Comparison of ENCODE assay signal across 15 cellular contexts in the genomic region with DNA sequence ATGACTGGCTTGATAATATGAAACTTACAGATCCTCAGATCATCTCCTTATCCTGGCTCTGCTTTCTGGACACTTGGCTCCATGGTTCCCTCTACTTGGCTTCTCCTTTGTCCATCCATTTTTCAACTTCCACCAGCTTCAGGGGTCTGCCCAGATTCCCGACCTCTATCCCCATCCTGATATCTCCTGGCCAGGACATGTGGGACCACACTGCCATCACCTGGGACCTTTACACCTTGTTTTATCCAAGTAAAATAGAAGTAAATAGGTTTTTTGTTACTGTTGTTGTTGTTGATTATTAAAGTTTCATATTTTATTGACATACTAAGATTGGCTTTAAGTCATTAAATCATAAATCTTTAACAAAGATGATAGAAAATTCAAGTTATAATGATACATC.
DNase-seq lines count a peak whose midpoint lies in the region; ATAC-seq, FAIRE-seq and TF ChIP-seq lines count a peak whose summit lies in the region.
"Had no signal": no experiment of that assay in that cellular context is flagged by ENCODE, and none has a peak within 500 bp of the region (broad histone marks: within the 10 kb centered on the region; RNA-seq: fewer than 3 reads in every experiment).

No MANE protein-coding gene starts in this region.

- H3K4me1 ChIP-seq in A549, result peaks cover 20% of the 10 kb centered on the region
- peaks cover 0 to 17% (median 15%) of the 10 kb centered on the region in 4 donors for H3K4me1 ChIP-seq in liver (ENCODE audit: control insufficient read depth in 4 of 4, insufficient read depth in 4 of 4, low read length in 3 of 4)

- no peaks in the 10 kb centered on the region for H3K36me3 ChIP-seq in liver (ENCODE audit: control insufficient read depth in 4 of 4, insufficient read depth in 3 of 4, low read depth in 1 of 4, low read length in 3 of 4)
- H3K36me3 ChIP-seq: SJSA1 had no signal

- 68% methylated on average over 1 of the region's 1 CpG for WGBS in A549 (ENCODE audit: missing lambda C conversion rate)
- WGBS in liver, result 83% methylated on average over 1 of the region's 1 CpG

- CTCF ChIA-PET in A549 (lab: Yijun Ruan, JAX), result no interaction called here

- no peaks in the 10 kb centered on the region for H3K27me3 Mint-ChIP-seq in activated naive CD8-positive, alpha-beta T cell treated with anti-CD3 and anti-CD28 coated beads, Interleukin-2, amount 50 U/mL, for 24 hours

- no peak overlapping the region for H3K4me2 ChIP-seq in A549

- DNase-seq in A549 (ENCODE audit: low read depth in 1 of 2, low spot score in 1 of 2) (no peak), GM13977 (ENCODE audit: low spot score) (no peak), GDM1 (lab: John Stamatoyannopoulos, UW) (no peak)
- DNase-seq in activated naive CD8-positive, alpha-beta T cell treated with anti-CD3 and anti-CD28 coated beads, Interleukin-2, amount 50 U/mL, for 24 hours, result no peak
- DNase-seq in NK-92 treated with Interleukin-12 subunit alpha and Interleukin-12 subunit beta, amount 100 ng/mL, for 24 hours (lab: John Stamatoyannopoulos, UW), result no peak
- DNase-seq: CD8-positive, alpha-beta T cell; H7; Karpas-422; NCI-H1930; NCI-H2171; NCI-H82; RPMI8226 had no signal

- TF ChIP-seq CTCF in A549 (IDR thresholded peaks at IDR 0.05) (no peak), GM13977 (IDR thresholded peaks at IDR 0.05; ENCODE audit: extremely low read depth, insufficient read depth, missing control alignments) (peak; percentile 15), liver (IDR thresholded peaks at IDR 0.05; ENCODE audit: low read depth, low read length, missing input control) (no peak)

- TF ChIP-seq EP300 in A549 (IDR thresholded peaks at IDR 0.05), result no peak

- in situ Hi-C loops in GM13977 (cut with MboI; ENCODE audit: low pct_unique_long_range_greater_than_20kb, low sequenced_read_pairs, unreplicated experiment), result no loop called here

- H3K4me3 Mint-ChIP-seq in activated naive CD8-positive, alpha-beta T cell treated with anti-CD3 and anti-CD28 coated beads, Interleukin-2, amount 50 U/mL, for 24 hours, result no peak overlapping the region
- H3K4me3 Mint-ChIP-seq: CD8-positive, alpha-beta T cell had no signal

- ATAC-seq in A549, result no peak; a peak in 1 of 6 replicates
- no peak for ATAC-seq in activated naive CD8-positive, alpha-beta T cell treated with anti-CD3 and anti-CD28 coated beads, Interleukin-2, amount 50 U/mL, for 24 hours
- ATAC-seq in GM19467 (IDR thresholded peaks at IDR 0.05; ENCODE audit: unreplicated experiment), result no peak
- ATAC-seq: CD8-positive, alpha-beta T cell had no signal

- no peak overlapping the region for H3K9ac ChIP-seq in liver (ENCODE audit: low read depth in 1 of 2, low read length in 2 of 2)

- FAIRE-seq in A549 (lab: Jason Lieb, UNC), result peak; percentile 49

- H3K9me3 ChIP-seq in A549, result no peaks in the 10 kb centered on the region
- no peaks in the 10 kb centered on the region for H3K9me3 ChIP-seq in liver (ENCODE audit: control insufficient read depth in 4 of 4, low read length in 3 of 4)
- H3K9me3 ChIP-seq: SJSA1 had no signal

- TF ChIP-seq POLR2A in A549 (IDR thresholded peaks at IDR 0.05; ENCODE audit: low read length), result no peak

- TF ChIP-seq RAD21 in A549 (conservative IDR thresholded peaks at IDR 0.05 in 1 of 2, IDR thresholded peaks at IDR 0.05 in 1 of 2) (peak in 1 of 2 experiments; percentile 19; a peak in 1 of 5 replicates), liver (IDR thresholded peaks at IDR 0.05) (peak; percentile 57 to 58)

- H3K4me1 Mint-ChIP-seq in activated naive CD8-positive, alpha-beta T cell treated with anti-CD3 and anti-CD28 coated beads, Interleukin-2, amount 50 U/mL, for 24 hours, result peaks cover 18% of the 10 kb centered on the region

- no peaks in the 10 kb centered on the region for H3K9me3 Mint-ChIP-seq in activated naive CD8-positive, alpha-beta T cell treated with anti-CD3 and anti-CD28 coated beads, Interleukin-2, amount 50 U/mL, for 24 hours
- H3K9me3 Mint-ChIP-seq: CD8-positive, alpha-beta T cell had no signal

- H3K27ac ChIP-seq in A549 (peak overlapping the region; percentile 29 to 66; a peak in 5 of 6 replicates), liver (ENCODE audit: low read depth in 1 of 2, low read length in 2 of 2) (no peak overlapping the region)
- H3K27ac ChIP-seq: SJSA1 had no signal

- H3K27ac Mint-ChIP-seq in activated naive CD8-positive, alpha-beta T cell treated with anti-CD3 and anti-CD28 coated beads, Interleukin-2, amount 50 U/mL, for 24 hours, result peak overlapping the region; percentile 25
- H3K27ac Mint-ChIP-seq: CD8-positive, alpha-beta T cell had no signal

- H3K36me3 Mint-ChIP-seq in activated naive CD8-positive, alpha-beta T cell treated with anti-CD3 and anti-CD28 coated beads, Interleukin-2, amount 50 U/mL, for 24 hours (ENCODE audit: low read depth), result no peaks in the 10 kb centered on the region
- H3K36me3 Mint-ChIP-seq: CD8-positive, alpha-beta T cell had no signal

- H3K27me3 ChIP-seq in liver (ENCODE audit: control insufficient read depth in 4 of 4, insufficient read depth in 4 of 4, low read length in 3 of 4), result no peaks in the 10 kb centered on the region
- H3K27me3 ChIP-seq: SJSA1 had no signal

- POLR2A ChIA-PET in A549 (lab: Yijun Ruan, JAX), result no interaction called here

- H3K4me3 ChIP-seq in A549, result no peak overlapping the region
- H3K4me3 ChIP-seq in liver (ENCODE audit: low read depth in 1 of 3, low read length in 3 of 3), result no peak overlapping the region
- H3K4me3 ChIP-seq: SJSA1 had no signal

TF ChIP-seq in A549, 52 proteins besides CTCF, POLR2A, EP300 and RAD21:
- TF ChIP-seq CHD4 (IDR thresholded peaks at IDR 0.05; ENCODE audit: borderline replicate concordance) (no peak), ZFP36 (IDR thresholded peaks at IDR 0.05; ENCODE audit: borderline replicate concordance, partially characterized antibody) (no peak), RFX5 (IDR thresholded peaks at IDR 0.05) (no peak), TFCP2L1 (CRISPR knock-in tag; IDR thresholded peaks at IDR 0.05) (no peak), SMC3 (IDR thresholded peaks at IDR 0.05) (peak; percentile 20; the same call in 1 of the 3 replicates)
- TF ChIP-seq, protein P1, sequence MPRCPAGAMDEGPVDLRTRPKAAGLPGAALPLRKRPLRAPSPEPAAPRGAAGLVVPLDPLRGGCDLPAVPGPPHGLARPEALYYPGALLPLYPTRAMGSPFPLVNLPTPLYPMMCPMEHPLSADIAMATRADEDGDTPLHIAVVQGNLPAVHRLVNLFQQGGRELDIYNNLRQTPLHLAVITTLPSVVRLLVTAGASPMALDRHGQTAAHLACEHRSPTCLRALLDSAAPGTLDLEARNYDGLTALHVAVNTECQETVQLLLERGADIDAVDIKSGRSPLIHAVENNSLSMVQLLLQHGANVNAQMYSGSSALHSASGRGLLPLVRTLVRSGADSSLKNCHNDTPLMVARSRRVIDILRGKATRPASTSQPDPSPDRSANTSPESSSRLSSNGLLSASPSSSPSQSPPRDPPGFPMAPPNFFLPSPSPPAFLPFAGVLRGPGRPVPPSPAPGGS (IDR thresholded peaks at IDR 0.05), result no peak
- TF ChIP-seq, protein P2, sequence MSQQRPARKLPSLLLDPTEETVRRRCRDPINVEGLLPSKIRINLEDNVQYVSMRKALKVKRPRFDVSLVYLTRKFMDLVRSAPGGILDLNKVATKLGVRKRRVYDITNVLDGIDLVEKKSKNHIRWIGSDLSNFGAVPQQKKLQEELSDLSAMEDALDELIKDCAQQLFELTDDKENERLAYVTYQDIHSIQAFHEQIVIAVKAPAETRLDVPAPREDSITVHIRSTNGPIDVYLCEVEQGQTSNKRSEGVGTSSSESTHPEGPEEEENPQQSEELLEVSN (IDR thresholded peaks at IDR 0.05; ENCODE audit: borderline replicate concordance, low read depth), result no peak

TF ChIP-seq in liver, 16 proteins besides CTCF, POLR2A, EP300 and RAD21:
- TF ChIP-seq, protein P3, sequence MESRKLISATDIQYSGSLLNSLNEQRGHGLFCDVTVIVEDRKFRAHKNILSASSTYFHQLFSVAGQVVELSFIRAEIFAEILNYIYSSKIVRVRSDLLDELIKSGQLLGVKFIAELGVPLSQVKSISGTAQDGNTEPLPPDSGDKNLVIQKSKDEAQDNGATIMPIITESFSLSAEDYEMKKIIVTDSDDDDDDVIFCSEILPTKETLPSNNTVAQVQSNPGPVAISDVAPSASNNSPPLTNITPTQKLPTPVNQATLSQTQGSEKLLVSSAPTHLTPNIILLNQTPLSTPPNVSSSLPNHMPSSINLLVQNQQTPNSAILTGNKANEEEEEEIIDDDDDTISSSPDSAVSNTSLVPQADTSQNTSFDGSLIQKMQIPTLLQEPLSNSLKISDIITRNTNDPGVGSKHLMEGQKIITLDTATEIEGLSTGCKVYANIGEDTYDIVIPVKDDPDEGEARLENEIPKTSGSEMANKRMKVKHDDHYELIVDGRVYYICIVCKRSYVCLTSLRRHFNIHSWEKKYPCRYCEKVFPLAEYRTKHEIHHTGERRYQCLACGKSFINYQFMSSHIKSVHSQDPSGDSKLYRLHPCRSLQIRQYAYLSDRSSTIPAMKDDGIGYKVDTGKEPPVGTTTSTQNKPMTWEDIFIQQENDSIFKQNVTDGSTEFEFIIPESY (IDR thresholded peaks at IDR 0.05), result no peak
- TF ChIP-seq NR2F2 (IDR thresholded peaks at IDR 0.05), result no peak
- no peak for TF ChIP-seq FOXA1 (IDR thresholded peaks at IDR 0.05)
- TF ChIP-seq, protein P4, sequence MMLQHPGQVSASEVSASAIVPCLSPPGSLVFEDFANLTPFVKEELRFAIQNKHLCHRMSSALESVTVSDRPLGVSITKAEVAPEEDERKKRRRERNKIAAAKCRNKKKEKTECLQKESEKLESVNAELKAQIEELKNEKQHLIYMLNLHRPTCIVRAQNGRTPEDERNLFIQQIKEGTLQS (IDR thresholded peaks at IDR 0.05), result no peak
- no peak for TF ChIP-seq JUND (IDR thresholded peaks at IDR 0.05)

Comparison
In these comparisons a context has a peak if more than half of its experiments do, and no peak if none do; other contexts are left out.
1. H3K27ac ChIP-seq: peak in A549 (2 of 2); none in liver (0 of 2).